In the genomic region with DNA sequence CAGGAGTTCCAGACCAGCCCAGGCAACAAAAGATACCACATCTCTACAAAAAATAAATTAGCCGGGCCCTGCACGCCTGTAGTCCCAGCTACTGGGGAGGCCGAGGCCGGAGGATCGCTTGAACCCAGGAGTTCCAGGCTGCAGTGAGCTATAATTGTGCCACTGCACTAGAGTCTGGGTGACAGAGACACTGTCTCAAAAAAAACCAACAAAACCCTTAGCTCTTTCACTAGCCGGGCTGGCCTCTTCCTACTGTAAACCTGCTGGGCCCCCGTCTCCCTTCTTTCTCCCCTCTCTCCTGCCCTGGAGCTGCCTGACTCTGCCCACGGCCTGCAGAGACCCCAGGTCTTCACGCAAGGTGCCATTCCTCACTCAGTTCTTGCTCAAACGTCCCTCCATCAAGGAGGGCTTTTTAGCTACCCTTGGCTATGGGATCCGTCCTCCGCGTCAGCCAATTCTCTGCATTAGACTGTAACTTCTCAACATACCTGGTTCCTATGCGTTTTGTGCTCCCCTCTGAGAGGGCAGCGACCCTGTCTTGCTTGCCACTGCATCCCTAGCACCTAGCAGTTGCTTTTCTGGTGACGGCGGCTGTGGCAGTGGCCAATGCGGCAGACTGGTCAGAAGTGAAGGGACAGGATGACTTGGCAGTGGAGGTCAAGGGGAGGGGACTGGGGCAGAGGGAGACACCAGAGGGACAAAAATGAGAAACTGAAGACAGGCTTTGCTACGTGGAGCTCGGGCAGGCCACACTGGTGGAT, we compare ENCODE assay signal across 14 cellular contexts. TPM values are rescaled to one million over a fixed set of nuclear protein-coding genes. Genes with fewer than 3 reads are reported as not detected.
DNase-seq lines count a peak whose midpoint lies in the region; ATAC-seq, FAIRE-seq and TF ChIP-seq lines count a peak whose summit lies in the region.
"Had no signal": no experiment of that assay in that cellular context is flagged by ENCODE, and none has a peak within 500 bp of the region (broad histone marks: within the 10 kb centered on the region; RNA-seq: fewer than 3 reads in every experiment).

No MANE protein-coding gene starts in this region.

- H3K4me3 Mint-ChIP-seq in activated naive CD4-positive, alpha-beta T cell treated with anti-CD3 and anti-CD28 coated beads, Interleukin-2, amount 10 ng/mL, durations not matched to agents 7 days and 5 days = peak overlapping the region; percentile 69
- peak overlapping the region; percentile 58 for H3K4me3 Mint-ChIP-seq in activated CD4-positive, alpha-beta memory T cell treated with anti-CD3 and anti-CD28 coated beads for 36 hours
- peak overlapping the region; percentile 73 to 78 (median 75) for H3K4me3 Mint-ChIP-seq in immature natural killer cell

- TF ChIP-seq CTCF in GM20000 (IDR thresholded peaks at IDR 0.05; ENCODE audit: extremely low read depth, missing control alignments) = no peak

- intact Hi-C loops in activated CD4-positive, alpha-beta memory T cell treated with anti-CD3 and anti-CD28 coated beads for 36 hours (cut with micrococcal nuclease) = loop anchor here (10.0 kb wide), 1 partner anchor 60 kb away; a partner anchor contains a TSS

- POLR2A ChIA-PET in activated CD4-positive, alpha-beta memory T cell treated with anti-CD3 and anti-CD28 coated beads for 36 hours (lab: Charles Lee) = interaction anchor here (0.8 to 1.5 kb wide), 3 partner anchors 9 to 38 kb away, joined by 3 to 5 read pairs (median 4); a partner anchor contains a TSS

- ATAC-seq in HG03571 (IDR thresholded peaks at IDR 0.05; ENCODE audit: unreplicated experiment) = no peak

- H3K4me1 Mint-ChIP-seq in activated naive CD4-positive, alpha-beta T cell treated with anti-CD3 and anti-CD28 coated beads, Interleukin-2, amount 10 ng/mL, durations not matched to agents 7 days and 5 days = peaks cover 16% of the 10 kb centered on the region
- H3K4me1 Mint-ChIP-seq in activated CD4-positive, alpha-beta memory T cell treated with anti-CD3 and anti-CD28 coated beads for 36 hours (ENCODE audit: low read depth) = peaks cover 9% of the 10 kb centered on the region
- H3K4me1 Mint-ChIP-seq in immature natural killer cell = peaks cover 9 to 16% of the 10 kb centered on the region in 2 donors

- H3K9me3 Mint-ChIP-seq in activated naive CD4-positive, alpha-beta T cell treated with anti-CD3 and anti-CD28 coated beads, Interleukin-2, amount 10 ng/mL, durations not matched to agents 7 days and 5 days = no peaks in the 10 kb centered on the region
- H3K9me3 Mint-ChIP-seq in activated CD4-positive, alpha-beta memory T cell treated with anti-CD3 and anti-CD28 coated beads for 36 hours = no peaks in the 10 kb centered on the region
- no peaks in the 10 kb centered on the region for H3K9me3 Mint-ChIP-seq in immature natural killer cell

- H3K27ac Mint-ChIP-seq in activated naive CD4-positive, alpha-beta T cell treated with anti-CD3 and anti-CD28 coated beads, Interleukin-2, amount 10 ng/mL, durations not matched to agents 7 days and 5 days = no peak overlapping the region
- no peak overlapping the region for H3K27ac Mint-ChIP-seq in activated CD4-positive, alpha-beta memory T cell treated with anti-CD3 and anti-CD28 coated beads for 36 hours
- H3K27ac Mint-ChIP-seq in immature natural killer cell = no peak overlapping the region

- no peak for DNase-seq in activated naive CD4-positive, alpha-beta T cell treated with anti-CD3 and anti-CD28 coated beads, Interleukin-2, amount 10 ng/mL, durations not matched to agents 7 days and 5 days
- DNase-seq in activated naive CD4-positive, alpha-beta T cell treated with Interleukin-2 at 50 U/mL for 16 hours = no peak
- DNase-seq in activated CD4-positive, alpha-beta memory T cell treated with anti-CD3 and anti-CD28 coated beads for 36 hours = no peak
- DNase-seq in immature natural killer cell (no peak), urothelium cell line (ENCODE audit: low spot score) (no peak), DMS79 (lab: John Stamatoyannopoulos, UW) (no peak), GM20000 (ENCODE audit: low spot score) (no peak)
- DNase-seq: midbrain, right lobe of liver, SJCRH30, trophoblast cell had no signal

- peak; percentile 42 for FAIRE-seq in urothelium cell line (lab: Jason Lieb, UNC)
- FAIRE-seq: H54 had no signal

- CTCF ChIA-PET in activated naive CD4-positive, alpha-beta T cell treated with anti-CD3 and anti-CD28 coated beads, Interleukin-2, amount 10 ng/mL, durations not matched to agents 7 days and 5 days (lab: Charles Lee) = no interaction called here
- CTCF ChIA-PET in activated CD4-positive, alpha-beta memory T cell treated with anti-CD3 and anti-CD28 coated beads for 36 hours (lab: Charles Lee) = interaction anchor here (0.6 to 0.9 kb wide), 4 partner anchors 10 to 654 kb away, joined by 3 to 7 read pairs (median 4); no protein-coding TSS in a partner anchor

- peaks cover 58% of the 10 kb centered on the region for H3K27me3 Mint-ChIP-seq in activated naive CD4-positive, alpha-beta T cell treated with anti-CD3 and anti-CD28 coated beads, Interleukin-2, amount 10 ng/mL, durations not matched to agents 7 days and 5 days
- peaks cover 11% of the 10 kb centered on the region for H3K27me3 Mint-ChIP-seq in activated CD4-positive, alpha-beta memory T cell treated with anti-CD3 and anti-CD28 coated beads for 36 hours
- H3K27me3 Mint-ChIP-seq in immature natural killer cell (ENCODE audit: low read depth in 3 of 3) = peaks cover 5 to 19% (median 15%) of the 10 kb centered on the region in 3 donors

- peaks cover 18% of the 10 kb centered on the region for H3K36me3 Mint-ChIP-seq in activated naive CD4-positive, alpha-beta T cell treated with anti-CD3 and anti-CD28 coated beads, Interleukin-2, amount 10 ng/mL, durations not matched to agents 7 days and 5 days
- H3K36me3 Mint-ChIP-seq in activated CD4-positive, alpha-beta memory T cell treated with anti-CD3 and anti-CD28 coated beads for 36 hours = peaks cover 17% of the 10 kb centered on the region
- peaks cover 4 to 21% (median 11%) of the 10 kb centered on the region in 3 donors for H3K36me3 Mint-ChIP-seq in immature natural killer cell

RNA-seq across cellular contexts. Expression of a gene that starts 1.5 kb away (rescaled TPM):
- 1 to 10 TPM; 2.3 to 3.6 TPM for total RNA-seq in activated CD4-positive, alpha-beta memory T cell treated with anti-CD3 and anti-CD28 coated beads for 36 hours
- polyA plus RNA-seq in immature natural killer cell = under 1 TPM in 1 of 3 donors, not detected in 2; 0.82 TPM
- total RNA-seq: ascending aorta had no signal

RNA-seq across cellular contexts. Expression of a gene that starts 20.8 kb away (rescaled TPM):
- total RNA-seq in activated CD4-positive, alpha-beta memory T cell treated with anti-CD3 and anti-CD28 coated beads for 36 hours = 10 to 100 TPM; 51.8 to 52.0 TPM
- 10 to 100 TPM; 68.0 to 99.2 (median 76.4) TPM for polyA plus RNA-seq in immature natural killer cell

RNA-seq across cellular contexts. Expression of a gene that starts 22.1 kb away (rescaled TPM):
- total RNA-seq in activated CD4-positive, alpha-beta memory T cell treated with anti-CD3 and anti-CD28 coated beads for 36 hours = under 1 TPM; 0.41 to 0.76 TPM
- polyA plus RNA-seq in immature natural killer cell = 1 to 10 TPM in 2 of 3 donors, under 1 TPM in 1; 0.52 to 6.2 (median 3.2) TPM
- total RNA-seq: ascending aorta had no signal

RNA-seq across cellular contexts. Expression of a gene that starts 31.0 kb away (rescaled TPM):
- total RNA-seq in activated CD4-positive, alpha-beta memory T cell treated with anti-CD3 and anti-CD28 coated beads for 36 hours = 1 to 10 TPM; 3.8 to 4.0 TPM
- polyA plus RNA-seq in immature natural killer cell = not detected
- total RNA-seq: ascending aorta, right lobe of liver, SJCRH30 had no signal
